24 cellular contexts compared by ENCODE assay signal in the genomic region with DNA sequence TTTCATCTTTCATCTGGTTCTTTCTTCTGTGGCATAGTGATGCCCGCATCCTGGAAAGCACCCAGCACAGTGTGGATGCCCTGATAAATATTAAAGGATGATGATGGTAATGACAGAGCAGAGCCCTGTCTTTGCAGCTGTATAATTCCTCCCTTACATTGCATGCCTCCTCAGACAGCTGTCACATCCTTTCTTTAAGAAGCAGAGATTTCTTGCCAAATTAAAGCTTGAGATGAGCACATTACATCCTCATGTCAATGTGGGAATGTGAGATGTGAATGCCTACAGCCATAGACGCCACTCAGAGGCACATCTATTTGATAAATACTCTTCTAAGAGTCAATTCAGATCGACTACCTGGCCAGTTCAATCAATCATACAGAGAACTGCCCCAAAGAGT.
DNase-seq lines count a peak whose midpoint lies in the region; ATAC-seq and TF ChIP-seq lines count a peak whose summit lies in the region.
"Had no signal": no experiment of that assay in that cellular context is flagged by ENCODE, and none has a peak within 500 bp of the region (broad histone marks: within the 10 kb centered on the region; RNA-seq: fewer than 3 reads in every experiment).

No MANE protein-coding gene starts in this region.

- no peak overlapping the region for H2AFZ ChIP-seq in osteoblast (ENCODE audit: low read length)

- peak overlapping the region; percentile 11 for H3K27ac Mint-ChIP-seq in nephron progenitor cell
- H3K27ac Mint-ChIP-seq: CD14-positive monocyte; CD4-positive, alpha-beta memory T cell; CD4-positive, CD25-positive, alpha-beta regulatory T cell; CD8-positive, alpha-beta memory T cell had no signal

- ATAC-seq in Right ventricle myocardium inferior: no peak
- ATAC-seq: GM12878 had no signal

- H3K9me3 Mint-ChIP-seq in nephron progenitor cell: no peaks in the 10 kb centered on the region

- no peaks in the 10 kb centered on the region for H3K36me3 ChIP-seq in osteoblast (ENCODE audit: insufficient read depth, low read length)
- H3K36me3 ChIP-seq: BE2C, BLaER1 had no signal

- H3K27ac ChIP-seq in osteoblast (ENCODE audit: low read depth, low read length): no peak overlapping the region
- H3K27ac ChIP-seq: BLaER1 had no signal

- no peak overlapping the region for H3K4me3 Mint-ChIP-seq in nephron progenitor cell
- H3K4me3 Mint-ChIP-seq: CD14-positive monocyte; CD4-positive, alpha-beta memory T cell; CD4-positive, CD25-positive, alpha-beta regulatory T cell; CD8-positive, alpha-beta memory T cell had no signal

- DNase-seq in nephron progenitor cell (no peak), osteoblast (ENCODE audit: insufficient read length, low spot score, missing footprints) (peak; percentile 18), retina (peak; percentile 12), cardiac septum (ENCODE audit: low spot score) (no peak), Right ventricle myocardium inferior (ENCODE audit: missing footprints) (no peak)
- no peak for DNase-seq in activated effector memory CD4-positive, alpha-beta T cell treated with Interleukin-2 at 50 U/mL for 16 hours
- DNase-seq: 8988T; ACHN; BE2C; C1 segment of cervical spinal cord; CD4-positive, alpha-beta memory T cell; CD4-positive, CD25-positive, alpha-beta regulatory T cell; CD8-positive, alpha-beta memory T cell; COR-L47; DMS 273 treated with DMSO at 0.1 percent for 48 hours; DMS153; DMS53; DMS79; DND-41; EL; GDM1 had no signal

- H3K4me2 ChIP-seq in osteoblast (ENCODE audit: insufficient read depth, low read length): no peak overlapping the region
- H3K4me2 ChIP-seq: BLaER1 had no signal

- H3K27me3 Mint-ChIP-seq in nephron progenitor cell (ENCODE audit: low read depth, poor library complexity): no peaks in the 10 kb centered on the region
- H3K27me3 Mint-ChIP-seq: CD4-positive, alpha-beta memory T cell; CD4-positive, CD25-positive, alpha-beta regulatory T cell; CD8-positive, alpha-beta memory T cell had no signal

- H3K27me3 ChIP-seq in osteoblast (ENCODE audit: insufficient read depth, low read length): no peaks in the 10 kb centered on the region
- H3K27me3 ChIP-seq: BE2C, BLaER1 had no signal

- H3K4me1 Mint-ChIP-seq in nephron progenitor cell: no peaks in the 10 kb centered on the region
- H3K4me1 Mint-ChIP-seq: CD14-positive monocyte; CD4-positive, alpha-beta memory T cell; CD4-positive, CD25-positive, alpha-beta regulatory T cell; CD8-positive, alpha-beta memory T cell had no signal

- no peaks in the 10 kb centered on the region for H3K79me2 ChIP-seq in osteoblast (ENCODE audit: insufficient read depth, low read length)

- H3K4me3 ChIP-seq in osteoblast (ENCODE audit: insufficient read depth, low read length): no peak overlapping the region
- H3K4me3 ChIP-seq: BLaER1, GM12878 had no signal

- intact Hi-C loops in cardiac septum (cut with DNase I): no loop called here
- intact Hi-C loops in Right ventricle myocardium inferior (cut with DNase I): no loop called here

- no peaks in the 10 kb centered on the region for H3K9me3 ChIP-seq in osteoblast (ENCODE audit: low read depth, low read length)
- H3K9me3 ChIP-seq: BE2C, BLaER1 had no signal

- no peaks in the 10 kb centered on the region for H4K20me1 ChIP-seq in osteoblast (ENCODE audit: insufficient read depth, low read length)
- H4K20me1 ChIP-seq: BLaER1 had no signal

- H3K4me1 ChIP-seq in osteoblast (ENCODE audit: insufficient read depth, low read length): no peaks in the 10 kb centered on the region
- H3K4me1 ChIP-seq: BE2C, BLaER1 had no signal

- no peaks in the 10 kb centered on the region for H3K36me3 Mint-ChIP-seq in nephron progenitor cell (ENCODE audit: low read depth)
- H3K36me3 Mint-ChIP-seq: CD14-positive monocyte; CD4-positive, alpha-beta memory T cell; CD4-positive, CD25-positive, alpha-beta regulatory T cell; CD8-positive, alpha-beta memory T cell had no signal

- TF ChIP-seq CTCF in nephron progenitor cell (IDR thresholded peaks at IDR 0.05): no peak
- no peak for TF ChIP-seq CTCF in osteoblast (IDR thresholded peaks at IDR 0.05; ENCODE audit: extremely low read depth, low read depth, low read length)

Comparison
In these comparisons a context has a peak if more than half of its experiments do, and no peak if none do; other contexts are left out.
1. DNase-seq: peak in osteoblast (single experiment) and retina (single experiment); none in nephron progenitor cell (single experiment), activated effector memory CD4-positive, alpha-beta T cell treated with Interleukin-2 at 50 U/mL for 16 hours (single experiment), cardiac septum (single experiment) and Right ventricle myocardium inferior (single experiment).